Comparison of ENCODE assay signal across 1 cellular context in genomic region chr3:66593978-66594377, GRCh38.
TF ChIP-seq lines count a peak whose summit lies in the region.

No MANE protein-coding gene starts in this region.

TF ChIP-seq in HCT116, 20 proteins besides CTCF, POLR2A, EP300 and RAD21 (continued from another document):
- TF ChIP-seq SIN3A (IDR thresholded peaks at IDR 0.05; ENCODE audit: low read depth) = peak; percentile 42; the same call in 1 of the 2 replicates
- no peak for TF ChIP-seq POLR2AphosphoS5 (IDR thresholded peaks at IDR 0.05; ENCODE audit: low read depth, low read length)
- 0 out of 2 replicates have a peak, but pooled peaks have one; percentile 57 for TF ChIP-seq CBX3 (IDR thresholded peaks at IDR 0.05; ENCODE audit: low read depth)
- peak; percentile 32; the same call in 1 of the 2 replicates for TF ChIP-seq MAX (IDR thresholded peaks at IDR 0.05)
- no peak for TF ChIP-seq ZNF274 (IDR thresholded peaks at IDR 0.05; ENCODE audit: low read depth, low read length)
- peak; percentile 45 for TF ChIP-seq ELF1 (IDR thresholded peaks at IDR 0.05; ENCODE audit: borderline replicate concordance, low read depth)
- TF ChIP-seq YY1 (IDR thresholded peaks at IDR 0.05; ENCODE audit: extremely low read depth, insufficient replicate concordance, low read depth, low read length) = no peak
- peak; percentile 71 for TF ChIP-seq SP1 (IDR thresholded peaks at IDR 0.05; ENCODE audit: low read depth)
- no peak for TF ChIP-seq SRF (IDR thresholded peaks at IDR 0.05; ENCODE audit: low read depth)
- TF ChIP-seq FOSL1 (IDR thresholded peaks at IDR 0.05; ENCODE audit: low read depth) = peak; percentile 79
- TF ChIP-seq ZFX (IDR thresholded peaks at IDR 0.05) = no peak
